In the genomic region with DNA sequence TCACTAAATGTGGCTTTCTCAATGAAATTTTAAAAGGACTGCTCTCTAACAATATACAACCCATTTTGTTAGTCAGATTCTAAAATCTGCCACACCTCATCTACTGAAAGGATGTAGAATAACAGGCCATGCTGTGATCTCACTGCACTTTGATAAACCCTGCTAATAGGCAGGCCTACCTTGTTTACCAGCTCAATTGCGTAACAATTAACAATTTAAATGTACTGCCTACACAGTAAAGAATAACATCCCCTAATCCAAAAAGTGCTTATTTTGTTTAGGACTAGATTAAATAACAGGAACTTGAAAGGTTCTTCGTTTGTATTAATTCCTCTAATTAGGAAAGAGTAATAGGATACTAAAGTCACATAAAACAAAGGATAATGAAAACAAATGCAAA, we compare ENCODE assay signal across 2 cellular contexts.
TF ChIP-seq lines count a peak whose summit lies in the region.

No MANE protein-coding gene starts in this region.

TF ChIP-seq in GM23338, 12 proteins besides CTCF, POLR2A, EP300 and RAD21 (continued from another document):
- TF ChIP-seq, protein P1, sequence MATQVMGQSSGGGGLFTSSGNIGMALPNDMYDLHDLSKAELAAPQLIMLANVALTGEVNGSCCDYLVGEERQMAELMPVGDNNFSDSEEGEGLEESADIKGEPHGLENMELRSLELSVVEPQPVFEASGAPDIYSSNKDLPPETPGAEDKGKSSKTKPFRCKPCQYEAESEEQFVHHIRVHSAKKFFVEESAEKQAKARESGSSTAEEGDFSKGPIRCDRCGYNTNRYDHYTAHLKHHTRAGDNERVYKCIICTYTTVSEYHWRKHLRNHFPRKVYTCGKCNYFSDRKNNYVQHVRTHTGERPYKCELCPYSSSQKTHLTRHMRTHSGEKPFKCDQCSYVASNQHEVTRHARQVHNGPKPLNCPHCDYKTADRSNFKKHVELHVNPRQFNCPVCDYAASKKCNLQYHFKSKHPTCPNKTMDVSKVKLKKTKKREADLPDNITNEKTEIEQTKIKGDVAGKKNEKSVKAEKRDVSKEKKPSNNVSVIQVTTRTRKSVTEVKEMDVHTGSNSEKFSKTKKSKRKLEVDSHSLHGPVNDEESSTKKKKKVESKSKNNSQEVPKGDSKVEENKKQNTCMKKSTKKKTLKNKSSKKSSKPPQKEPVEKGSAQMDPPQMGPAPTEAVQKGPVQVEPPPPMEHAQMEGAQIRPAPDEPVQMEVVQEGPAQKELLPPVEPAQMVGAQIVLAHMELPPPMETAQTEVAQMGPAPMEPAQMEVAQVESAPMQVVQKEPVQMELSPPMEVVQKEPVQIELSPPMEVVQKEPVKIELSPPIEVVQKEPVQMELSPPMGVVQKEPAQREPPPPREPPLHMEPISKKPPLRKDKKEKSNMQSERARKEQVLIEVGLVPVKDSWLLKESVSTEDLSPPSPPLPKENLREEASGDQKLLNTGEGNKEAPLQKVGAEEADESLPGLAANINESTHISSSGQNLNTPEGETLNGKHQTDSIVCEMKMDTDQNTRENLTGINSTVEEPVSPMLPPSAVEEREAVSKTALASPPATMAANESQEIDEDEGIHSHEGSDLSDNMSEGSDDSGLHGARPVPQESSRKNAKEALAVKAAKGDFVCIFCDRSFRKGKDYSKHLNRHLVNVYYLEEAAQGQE (IDR thresholded peaks at IDR 0.05; ENCODE audit: unreplicated experiment) = no peak
- TF ChIP-seq, protein P2, sequence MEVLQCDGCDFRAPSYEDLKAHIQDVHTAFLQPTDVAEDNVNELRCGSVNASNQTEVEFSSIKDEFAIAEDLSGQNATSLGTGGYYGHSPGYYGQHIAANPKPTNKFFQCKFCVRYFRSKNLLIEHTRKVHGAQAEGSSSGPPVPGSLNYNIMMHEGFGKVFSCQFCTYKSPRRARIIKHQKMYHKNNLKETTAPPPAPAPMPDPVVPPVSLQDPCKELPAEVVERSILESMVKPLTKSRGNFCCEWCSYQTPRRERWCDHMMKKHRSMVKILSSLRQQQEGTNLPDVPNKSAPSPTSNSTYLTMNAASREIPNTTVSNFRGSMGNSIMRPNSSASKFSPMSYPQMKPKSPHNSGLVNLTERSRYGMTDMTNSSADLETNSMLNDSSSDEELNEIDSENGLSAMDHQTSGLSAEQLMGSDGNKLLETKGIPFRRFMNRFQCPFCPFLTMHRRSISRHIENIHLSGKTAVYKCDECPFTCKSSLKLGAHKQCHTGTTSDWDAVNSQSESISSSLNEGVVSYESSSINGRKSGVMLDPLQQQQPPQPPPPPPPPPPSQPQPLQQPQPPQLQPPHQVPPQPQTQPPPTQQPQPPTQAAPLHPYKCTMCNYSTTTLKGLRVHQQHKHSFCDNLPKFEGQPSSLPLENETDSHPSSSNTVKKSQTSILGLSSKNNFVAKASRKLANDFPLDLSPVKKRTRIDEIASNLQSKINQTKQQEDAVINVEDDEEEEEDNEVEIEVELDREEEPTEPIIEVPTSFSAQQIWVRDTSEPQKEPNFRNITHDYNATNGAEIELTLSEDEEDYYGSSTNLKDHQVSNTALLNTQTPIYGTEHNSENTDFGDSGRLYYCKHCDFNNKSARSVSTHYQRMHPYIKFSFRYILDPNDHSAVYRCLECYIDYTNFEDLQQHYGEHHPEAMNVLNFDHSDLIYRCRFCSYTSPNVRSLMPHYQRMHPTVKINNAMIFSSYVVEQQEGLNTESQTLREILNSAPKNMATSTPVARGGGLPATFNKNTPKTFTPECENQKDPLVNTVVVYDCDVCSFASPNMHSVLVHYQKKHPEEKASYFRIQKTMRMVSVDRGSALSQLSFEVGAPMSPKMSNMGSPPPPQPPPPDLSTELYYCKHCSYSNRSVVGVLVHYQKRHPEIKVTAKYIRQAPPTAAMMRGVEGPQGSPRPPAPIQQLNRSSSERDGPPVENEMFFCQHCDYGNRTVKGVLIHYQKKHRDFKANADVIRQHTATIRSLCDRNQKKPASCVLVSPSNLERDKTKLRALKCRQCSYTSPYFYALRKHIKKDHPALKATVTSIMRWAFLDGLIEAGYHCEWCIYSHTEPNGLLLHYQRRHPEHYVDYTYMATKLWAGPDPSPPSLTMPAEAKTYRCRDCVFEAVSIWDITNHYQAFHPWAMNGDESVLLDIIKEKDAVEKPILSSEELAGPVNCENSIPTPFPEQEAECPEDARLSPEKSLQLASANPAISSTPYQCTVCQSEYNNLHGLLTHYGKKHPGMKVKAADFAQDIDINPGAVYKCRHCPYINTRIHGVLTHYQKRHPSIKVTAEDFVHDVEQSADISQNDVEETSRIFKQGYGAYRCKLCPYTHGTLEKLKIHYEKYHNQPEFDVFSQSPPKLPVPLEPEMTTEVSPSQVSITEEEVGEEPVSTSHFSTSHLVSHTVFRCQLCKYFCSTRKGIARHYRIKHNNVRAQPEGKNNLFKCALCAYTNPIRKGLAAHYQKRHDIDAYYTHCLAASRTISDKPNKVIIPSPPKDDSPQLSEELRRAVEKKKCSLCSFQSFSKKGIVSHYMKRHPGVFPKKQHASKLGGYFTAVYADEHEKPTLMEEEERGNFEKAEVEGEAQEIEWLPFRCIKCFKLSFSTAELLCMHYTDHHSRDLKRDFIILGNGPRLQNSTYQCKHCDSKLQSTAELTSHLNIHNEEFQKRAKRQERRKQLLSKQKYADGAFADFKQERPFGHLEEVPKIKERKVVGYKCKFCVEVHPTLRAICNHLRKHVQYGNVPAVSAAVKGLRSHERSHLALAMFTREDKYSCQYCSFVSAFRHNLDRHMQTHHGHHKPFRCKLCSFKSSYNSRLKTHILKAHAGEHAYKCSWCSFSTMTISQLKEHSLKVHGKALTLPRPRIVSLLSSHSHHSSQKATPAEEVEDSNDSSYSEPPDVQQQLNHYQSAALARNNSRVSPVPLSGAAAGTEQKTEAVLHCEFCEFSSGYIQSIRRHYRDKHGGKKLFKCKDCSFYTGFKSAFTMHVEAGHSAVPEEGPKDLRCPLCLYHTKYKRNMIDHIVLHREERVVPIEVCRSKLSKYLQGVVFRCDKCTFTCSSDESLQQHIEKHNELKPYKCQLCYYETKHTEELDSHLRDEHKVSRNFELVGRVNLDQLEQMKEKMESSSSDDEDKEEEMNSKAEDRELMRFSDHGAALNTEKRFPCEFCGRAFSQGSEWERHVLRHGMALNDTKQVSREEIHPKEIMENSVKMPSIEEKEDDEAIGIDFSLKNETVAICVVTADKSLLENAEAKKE (CRISPR knock-in tag; IDR thresholded peaks at IDR 0.05) = no peak
- TF ChIP-seq ZNF331 (CRISPR knock-in tag; IDR thresholded peaks at IDR 0.05; ENCODE audit: low read depth) (no peak), ZNF114 (CRISPR knock-in tag; IDR thresholded peaks at IDR 0.05) (no peak), POLR2AphosphoS5 (IDR thresholded peaks at IDR 0.05; ENCODE audit: low read depth) (no peak), NANOG (IDR thresholded peaks at IDR 0.05; ENCODE audit: borderline replicate concordance) (no peak), EZH2phosphoT487 (IDR thresholded peaks at IDR 0.05; ENCODE audit: unreplicated experiment) (no peak), EZH2 (IDR thresholded peaks at IDR 0.05; ENCODE audit: low read depth, unreplicated experiment) (no peak), CREB1 (CRISPR knock-in tag; IDR thresholded peaks at IDR 0.05; ENCODE audit: low read depth) (no peak)
- TF ChIP-seq, protein P3, sequence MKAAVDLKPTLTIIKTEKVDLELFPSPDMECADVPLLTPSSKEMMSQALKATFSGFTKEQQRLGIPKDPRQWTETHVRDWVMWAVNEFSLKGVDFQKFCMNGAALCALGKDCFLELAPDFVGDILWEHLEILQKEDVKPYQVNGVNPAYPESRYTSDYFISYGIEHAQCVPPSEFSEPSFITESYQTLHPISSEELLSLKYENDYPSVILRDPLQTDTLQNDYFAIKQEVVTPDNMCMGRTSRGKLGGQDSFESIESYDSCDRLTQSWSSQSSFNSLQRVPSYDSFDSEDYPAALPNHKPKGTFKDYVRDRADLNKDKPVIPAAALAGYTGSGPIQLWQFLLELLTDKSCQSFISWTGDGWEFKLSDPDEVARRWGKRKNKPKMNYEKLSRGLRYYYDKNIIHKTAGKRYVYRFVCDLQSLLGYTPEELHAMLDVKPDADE (IDR thresholded peaks at IDR 0.05) = no peak
TF ChIP-seq in GM23338: peak in this region for 0.

TF ChIP-seq in WTC11, 78 proteins besides CTCF, POLR2A, EP300 and RAD21 (continued from another document):
- TF ChIP-seq, protein P4, sequence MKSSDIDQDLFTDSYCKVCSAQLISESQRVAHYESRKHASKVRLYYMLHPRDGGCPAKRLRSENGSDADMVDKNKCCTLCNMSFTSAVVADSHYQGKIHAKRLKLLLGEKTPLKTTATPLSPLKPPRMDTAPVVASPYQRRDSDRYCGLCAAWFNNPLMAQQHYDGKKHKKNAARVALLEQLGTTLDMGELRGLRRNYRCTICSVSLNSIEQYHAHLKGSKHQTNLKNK (CRISPR knock-in tag; IDR thresholded peaks at IDR 0.05) = no peak
- no peak for TF ChIP-seq ETV6 (CRISPR knock-in tag; IDR thresholded peaks at IDR 0.05)
- TF ChIP-seq PRRX2 (CRISPR knock-in tag; IDR thresholded peaks at IDR 0.05) = no peak
- TF ChIP-seq, protein P5, sequence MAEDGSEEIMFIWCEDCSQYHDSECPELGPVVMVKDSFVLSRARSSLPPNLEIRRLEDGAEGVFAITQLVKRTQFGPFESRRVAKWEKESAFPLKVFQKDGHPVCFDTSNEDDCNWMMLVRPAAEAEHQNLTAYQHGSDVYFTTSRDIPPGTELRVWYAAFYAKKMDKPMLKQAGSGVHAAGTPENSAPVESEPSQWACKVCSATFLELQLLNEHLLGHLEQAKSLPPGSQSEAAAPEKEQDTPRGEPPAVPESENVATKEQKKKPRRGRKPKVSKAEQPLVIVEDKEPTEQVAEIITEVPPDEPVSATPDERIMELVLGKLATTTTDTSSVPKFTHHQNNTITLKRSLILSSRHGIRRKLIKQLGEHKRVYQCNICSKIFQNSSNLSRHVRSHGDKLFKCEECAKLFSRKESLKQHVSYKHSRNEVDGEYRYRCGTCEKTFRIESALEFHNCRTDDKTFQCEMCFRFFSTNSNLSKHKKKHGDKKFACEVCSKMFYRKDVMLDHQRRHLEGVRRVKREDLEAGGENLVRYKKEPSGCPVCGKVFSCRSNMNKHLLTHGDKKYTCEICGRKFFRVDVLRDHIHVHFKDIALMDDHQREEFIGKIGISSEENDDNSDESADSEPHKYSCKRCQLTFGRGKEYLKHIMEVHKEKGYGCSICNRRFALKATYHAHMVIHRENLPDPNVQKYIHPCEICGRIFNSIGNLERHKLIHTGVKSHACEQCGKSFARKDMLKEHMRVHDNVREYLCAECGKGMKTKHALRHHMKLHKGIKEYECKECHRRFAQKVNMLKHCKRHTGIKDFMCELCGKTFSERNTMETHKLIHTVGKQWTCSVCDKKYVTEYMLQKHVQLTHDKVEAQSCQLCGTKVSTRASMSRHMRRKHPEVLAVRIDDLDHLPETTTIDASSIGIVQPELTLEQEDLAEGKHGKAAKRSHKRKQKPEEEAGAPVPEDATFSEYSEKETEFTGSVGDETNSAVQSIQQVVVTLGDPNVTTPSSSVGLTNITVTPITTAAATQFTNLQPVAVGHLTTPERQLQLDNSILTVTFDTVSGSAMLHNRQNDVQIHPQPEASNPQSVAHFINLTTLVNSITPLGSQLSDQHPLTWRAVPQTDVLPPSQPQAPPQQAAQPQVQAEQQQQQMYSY (CRISPR knock-in tag; IDR thresholded peaks at IDR 0.05) = no peak
- TF ChIP-seq, protein P6, sequence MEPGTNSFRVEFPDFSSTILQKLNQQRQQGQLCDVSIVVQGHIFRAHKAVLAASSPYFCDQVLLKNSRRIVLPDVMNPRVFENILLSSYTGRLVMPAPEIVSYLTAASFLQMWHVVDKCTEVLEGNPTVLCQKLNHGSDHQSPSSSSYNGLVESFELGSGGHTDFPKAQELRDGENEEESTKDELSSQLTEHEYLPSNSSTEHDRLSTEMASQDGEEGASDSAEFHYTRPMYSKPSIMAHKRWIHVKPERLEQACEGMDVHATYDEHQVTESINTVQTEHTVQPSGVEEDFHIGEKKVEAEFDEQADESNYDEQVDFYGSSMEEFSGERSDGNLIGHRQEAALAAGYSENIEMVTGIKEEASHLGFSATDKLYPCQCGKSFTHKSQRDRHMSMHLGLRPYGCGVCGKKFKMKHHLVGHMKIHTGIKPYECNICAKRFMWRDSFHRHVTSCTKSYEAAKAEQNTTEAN (CRISPR knock-in tag; IDR thresholded peaks at IDR 0.05) = no peak
- TF ChIP-seq ZNF396 (CRISPR knock-in tag; IDR thresholded peaks at IDR 0.05; ENCODE audit: borderline replicate concordance) = no peak
- no peak for TF ChIP-seq ZNF317 (CRISPR knock-in tag; IDR thresholded peaks at IDR 0.05; ENCODE audit: borderline replicate concordance, low read depth)
- TF ChIP-seq JAZF1 (CRISPR knock-in tag; IDR thresholded peaks at IDR 0.05) = no peak
- no peak for TF ChIP-seq ZNF423 (CRISPR knock-in tag; IDR thresholded peaks at IDR 0.05)
- TF ChIP-seq, protein P7, sequence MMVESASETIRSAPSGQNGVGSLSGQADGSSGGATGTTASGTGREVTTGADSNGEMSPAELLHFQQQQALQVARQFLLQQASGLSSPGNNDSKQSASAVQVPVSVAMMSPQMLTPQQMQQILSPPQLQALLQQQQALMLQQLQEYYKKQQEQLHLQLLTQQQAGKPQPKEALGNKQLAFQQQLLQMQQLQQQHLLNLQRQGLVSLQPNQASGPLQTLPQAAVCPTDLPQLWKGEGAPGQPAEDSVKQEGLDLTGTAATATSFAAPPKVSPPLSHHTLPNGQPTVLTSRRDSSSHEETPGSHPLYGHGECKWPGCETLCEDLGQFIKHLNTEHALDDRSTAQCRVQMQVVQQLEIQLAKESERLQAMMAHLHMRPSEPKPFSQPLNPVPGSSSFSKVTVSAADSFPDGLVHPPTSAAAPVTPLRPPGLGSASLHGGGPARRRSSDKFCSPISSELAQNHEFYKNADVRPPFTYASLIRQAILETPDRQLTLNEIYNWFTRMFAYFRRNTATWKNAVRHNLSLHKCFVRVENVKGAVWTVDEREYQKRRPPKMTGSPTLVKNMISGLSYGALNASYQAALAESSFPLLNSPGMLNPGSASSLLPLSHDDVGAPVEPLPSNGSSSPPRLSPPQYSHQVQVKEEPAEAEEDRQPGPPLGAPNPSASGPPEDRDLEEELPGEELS (CRISPR knock-in tag; IDR thresholded peaks at IDR 0.05) = no peak
- TF ChIP-seq SOX15 (CRISPR knock-in tag; IDR thresholded peaks at IDR 0.05) = no peak
- no peak for TF ChIP-seq TP53 (CRISPR knock-in tag; IDR thresholded peaks at IDR 0.05)
